ENCODE assay signal across 16 cellular contexts in genomic region chr16:79212114-79212791, GRCh38.
DNase-seq lines count a peak whose midpoint lies in the region; ATAC-seq and TF ChIP-seq lines count a peak whose summit lies in the region.
"Had no signal": no experiment of that assay in that cellular context is flagged by ENCODE, and none has a peak within 500 bp of the region (broad histone marks: within the 10 kb centered on the region; RNA-seq: fewer than 3 reads in every experiment).

No MANE protein-coding gene starts in this region.

- H3K27ac ChIP-seq in heart right ventricle = no peak overlapping the region

- 86 to 88% methylated on average over 10 of the region's 10 CpGs for WGBS in heart right ventricle, 2 donors

- no peaks in the 10 kb centered on the region for H3K4me1 ChIP-seq in heart right ventricle
- H3K4me1 ChIP-seq: BE2C had no signal

- H3K36me3 ChIP-seq in H7 (replicated peaks; ENCODE audit: control insufficient read depth, insufficient read depth, low read length) (no peaks in the 10 kb centered on the region), heart right ventricle (no peaks in the 10 kb centered on the region)
- H3K36me3 ChIP-seq: BE2C had no signal

- no peak for TF ChIP-seq CTCF in heart right ventricle (IDR thresholded peaks at IDR 0.05)

- H3K4me3 ChIP-seq in H7 (ENCODE audit: insufficient read depth, low read depth, low read length) = no peak overlapping the region
- no peak overlapping the region for H3K4me3 ChIP-seq in heart right ventricle

- intact Hi-C loops in heart right ventricle (cut with DNase I) = no loop called here

- no peak for ATAC-seq in activated CD4-positive, CD25-positive, alpha-beta regulatory T cell treated with anti-CD3 and anti-CD28 coated beads, Interleukin-2, amount 50 U/mL, for 24 hours
- no peak for ATAC-seq in heart right ventricle

- DNase-seq in Ammon's horn (ENCODE audit: low spot score) = peak; percentile 51
- DNase-seq in H7 = peak; percentile 34
- peak; percentile 35 for DNase-seq in cerebellar cortex (ENCODE audit: low spot score)
- peak; percentile 21 for DNase-seq in midbrain (lab: John Stamatoyannopoulos, UW)
- DNase-seq in NAMALWA (ENCODE audit: low spot score) = no peak
- no peak for DNase-seq in stimulated activated CD4-positive, alpha-beta T cell treated with anti-CD3 and anti-CD28 coated beads, Interleukin-4, amount 100 ng/mL, for 1 hour
- no peak for DNase-seq in heart right ventricle
- DNase-seq: BE2C; CD4-positive, CD25-positive, alpha-beta regulatory T cell; DMS153; KG1; NCI-H1417 treated with DMSO at 0.1 percent for 48 hours; NCI-H187 treated with DMSO at 0.1 percent for 48 hours; NCI-H345; NCI-H524 treated with DMSO at 0.1 percent for 48 hours had no signal

- H3K27me3 ChIP-seq in H7 (ENCODE audit: control insufficient read depth, insufficient read depth, low read length) (no peaks in the 10 kb centered on the region), heart right ventricle (no peaks in the 10 kb centered on the region)
- H3K27me3 ChIP-seq: BE2C had no signal

- peaks cover 0 to 14% (median 0%) of the 10 kb centered on the region in 11 donors for H3K9me3 ChIP-seq in heart right ventricle
- H3K9me3 ChIP-seq: BE2C had no signal

Comparison
In these comparisons a context has a peak if more than half of its experiments do, and no peak if none do; other contexts are left out.
1. DNase-seq: peak in Ammon's horn (single experiment), H7 (single experiment), cerebellar cortex (single experiment) and midbrain (single experiment); none in NAMALWA (single experiment), stimulated activated CD4-positive, alpha-beta T cell treated with anti-CD3 and anti-CD28 coated beads, Interleukin-4, amount 100 ng/mL, for 1 hour (single experiment) and heart right ventricle (0 of 2).